ENCODE assay signal across 12 cellular contexts in the genomic region with DNA sequence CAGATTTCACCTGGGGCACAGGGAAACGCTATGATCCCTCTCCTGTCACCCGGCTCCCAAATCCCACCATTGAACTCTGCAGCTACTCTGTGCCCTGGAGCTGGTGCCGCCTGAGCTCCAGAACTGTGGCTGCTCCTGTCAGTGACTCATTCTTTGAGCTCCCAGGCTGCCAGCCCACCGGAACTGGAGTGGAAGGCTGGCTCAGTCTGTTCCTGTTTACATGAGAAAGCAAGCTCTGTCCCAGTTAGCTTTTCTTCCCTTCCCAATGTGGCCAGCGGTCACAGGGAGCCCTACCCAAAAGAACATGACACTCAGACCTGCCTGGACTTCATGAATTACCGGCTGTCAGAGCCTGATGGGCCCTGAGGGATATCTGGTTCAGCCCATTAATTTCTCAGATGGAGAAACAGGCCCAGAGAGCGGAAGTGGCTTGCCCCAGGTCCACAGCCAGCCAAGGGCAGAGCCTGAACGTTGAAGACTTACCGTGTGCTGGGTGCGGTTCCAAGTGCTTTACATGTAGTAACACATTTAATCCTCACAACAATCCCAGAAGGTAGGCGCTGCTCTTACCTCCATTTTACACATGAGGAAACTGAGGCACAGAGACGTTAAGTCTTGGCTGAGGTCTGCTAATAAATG. TPM values are rescaled to one million over a fixed set of nuclear protein-coding genes. Genes with fewer than 3 reads are reported as not detected.
DNase-seq lines count a peak whose midpoint lies in the region; ATAC-seq and TF ChIP-seq lines count a peak whose summit lies in the region.
"Had no signal": no experiment of that assay in that cellular context is flagged by ENCODE, and none has a peak within 500 bp of the region (broad histone marks: within the 10 kb centered on the region; RNA-seq: fewer than 3 reads in every experiment).

No MANE protein-coding gene starts in this region.

- CTCF ChIA-PET in SK-N-SH (lab: Yijun Ruan, JAX), result interaction anchor here (1.0 to 1.9 kb wide), 5 partner anchors 13 to 25 kb away, joined by 3 to 6 read pairs (median 5); no protein-coding TSS in a partner anchor

- no peaks in the 10 kb centered on the region for H4K20me1 ChIP-seq in SK-N-SH (ENCODE audit: insufficient read depth)

- TF ChIP-seq CTCF in SK-N-SH (IDR thresholded peaks at IDR 0.05) (no peak), fibroblast of villous mesenchyme (IDR thresholded peaks at IDR 0.05; ENCODE audit: insufficient read depth, low read depth, low read length) (no peak), glutamatergic neuron (IDR thresholded peaks at IDR 0.05; ENCODE audit: partially characterized antibody, unreplicated experiment) (no peak), GM13977 (IDR thresholded peaks at IDR 0.05; ENCODE audit: extremely low read depth, insufficient read depth, missing control alignments) (no peak)

- WGBS in SK-N-SH (ENCODE audit: low lambda C conversion rate), result 61% methylated on average over 9 of the region's 12 CpGs

- H3K9ac ChIP-seq in SK-N-SH, result peak overlapping the region; percentile 32; the same call in 1 of the 2 replicates
- H3K9ac ChIP-seq: parathyroid adenoma had no signal

- no peak overlapping the region for H3K27ac Mint-ChIP-seq in glutamatergic neuron (ENCODE audit: unreplicated experiment)

- peaks cover 5% of the 10 kb centered on the region for H3K36me3 Mint-ChIP-seq in glutamatergic neuron (ENCODE audit: unreplicated experiment)

- in situ Hi-C loops in GM13977 (cut with MboI; ENCODE audit: low pct_unique_long_range_greater_than_20kb, low sequenced_read_pairs, unreplicated experiment), result loop anchor here (25.0 kb wide), 1 partner anchor 212 kb away; a partner anchor contains a TSS

- H3K36me3 ChIP-seq in SK-N-SH (replicated peaks in 1 of 2; ENCODE audit: control insufficient read depth in 1 of 2, insufficient read depth in 2 of 2, low read length in 1 of 2), result no peaks in the 10 kb centered on the region
- H3K36me3 ChIP-seq: upper lobe of left lung had no signal

- H3K9me3 Mint-ChIP-seq in glutamatergic neuron (ENCODE audit: unreplicated experiment), result peaks cover 3% of the 10 kb centered on the region

- ATAC-seq in HG03175 (IDR thresholded peaks at IDR 0.05; ENCODE audit: unreplicated experiment), result no peak

- no peaks in the 10 kb centered on the region for H3K4me1 Mint-ChIP-seq in glutamatergic neuron (ENCODE audit: low read depth, unreplicated experiment)

- DNase-seq in GM04503 (ENCODE audit: low read depth) (peak; percentile 21), SK-N-SH (peak; percentile 38), fibroblast of villous mesenchyme (ENCODE audit: low read depth) (peak; percentile 62), posterior vena cava (ENCODE audit: low spot score) (peak; percentile 83), glutamatergic neuron (no peak), GM13977 (ENCODE audit: low spot score) (no peak)
- no peak for DNase-seq in stimulated activated naive CD4-positive, alpha-beta T cell treated with Interleukin-2 at 50 U/mL for 16 hours (lab: John Stamatoyannopoulos, UW)
- DNase-seq: upper lobe of left lung had no signal

- no peaks in the 10 kb centered on the region for H3K27me3 ChIP-seq in SK-N-SH (ENCODE audit: insufficient read depth)
- H3K27me3 ChIP-seq: upper lobe of left lung had no signal

- H3K4me3 Mint-ChIP-seq in glutamatergic neuron (ENCODE audit: unreplicated experiment), result no peak overlapping the region

- H3K4me3 ChIP-seq in SK-N-SH (ENCODE audit: low read depth in 2 of 2, low read length in 1 of 2) (no peak overlapping the region), fibroblast of villous mesenchyme (ENCODE audit: low read depth, low read length) (no peak overlapping the region)
- H3K4me3 ChIP-seq: upper lobe of left lung had no signal

- no peaks in the 10 kb centered on the region for H3K9me2 ChIP-seq in SK-N-SH

- TF ChIP-seq EP300 in SK-N-SH (IDR thresholded peaks at IDR 0.05; ENCODE audit: borderline replicate concordance in 1 of 2, low read depth in 1 of 2, low read length in 1 of 2), result no peak; a peak in 1 of 4 replicates

- H3K4me1 ChIP-seq in SK-N-SH (ENCODE audit: control insufficient read depth in 1 of 2, insufficient read depth in 2 of 2, low read depth in 1 of 2, low read length in 1 of 2), result peaks cover 5 to 9% of the 10 kb centered on the region in 2 experiments; a peak in 1 of 4 replicates
- H3K4me1 ChIP-seq: parathyroid adenoma, upper lobe of left lung had no signal

- POLR2A ChIA-PET in SK-N-SH (lab: Yijun Ruan, JAX), result no interaction called here

- H3K79me2 ChIP-seq in SK-N-SH (ENCODE audit: insufficient read depth), result no peaks in the 10 kb centered on the region
- H3K79me2 ChIP-seq: parathyroid adenoma had no signal

- H3K27me3 Mint-ChIP-seq in glutamatergic neuron (ENCODE audit: unreplicated experiment), result no peaks in the 10 kb centered on the region

- peak overlapping the region; percentile 48; the same call in 1 of the 2 replicates for H3K4me2 ChIP-seq in SK-N-SH

- no peaks in the 10 kb centered on the region for H3F3A ChIP-seq in SK-N-SH (replicated peaks; ENCODE audit: insufficient read depth)

- peak overlapping the region; percentile 90 for H2AFZ ChIP-seq in SK-N-SH (ENCODE audit: low read depth)
- H2AFZ ChIP-seq: parathyroid adenoma had no signal

- H3K9me3 ChIP-seq in SK-N-SH, result no peaks in the 10 kb centered on the region
- H3K9me3 ChIP-seq: upper lobe of left lung had no signal

- no peak for TF ChIP-seq RAD21 in SK-N-SH (IDR thresholded peaks at IDR 0.05; ENCODE audit: low read length)

- intact Hi-C loops in posterior vena cava (cut with DNase I), result no loop called here

- peak overlapping the region in 1 of 2 experiments; percentile 81; a peak in 2 of 4 replicates for H3K27ac ChIP-seq in SK-N-SH (ENCODE audit: low read depth in 2 of 2, low read length in 1 of 2)
- H3K27ac ChIP-seq: parathyroid adenoma, upper lobe of left lung had no signal

TF ChIP-seq in SK-N-SH, 30 proteins besides CTCF, POLR2A, EP300 and RAD21 (continues in another document):
- TF ChIP-seq, protein P1, sequence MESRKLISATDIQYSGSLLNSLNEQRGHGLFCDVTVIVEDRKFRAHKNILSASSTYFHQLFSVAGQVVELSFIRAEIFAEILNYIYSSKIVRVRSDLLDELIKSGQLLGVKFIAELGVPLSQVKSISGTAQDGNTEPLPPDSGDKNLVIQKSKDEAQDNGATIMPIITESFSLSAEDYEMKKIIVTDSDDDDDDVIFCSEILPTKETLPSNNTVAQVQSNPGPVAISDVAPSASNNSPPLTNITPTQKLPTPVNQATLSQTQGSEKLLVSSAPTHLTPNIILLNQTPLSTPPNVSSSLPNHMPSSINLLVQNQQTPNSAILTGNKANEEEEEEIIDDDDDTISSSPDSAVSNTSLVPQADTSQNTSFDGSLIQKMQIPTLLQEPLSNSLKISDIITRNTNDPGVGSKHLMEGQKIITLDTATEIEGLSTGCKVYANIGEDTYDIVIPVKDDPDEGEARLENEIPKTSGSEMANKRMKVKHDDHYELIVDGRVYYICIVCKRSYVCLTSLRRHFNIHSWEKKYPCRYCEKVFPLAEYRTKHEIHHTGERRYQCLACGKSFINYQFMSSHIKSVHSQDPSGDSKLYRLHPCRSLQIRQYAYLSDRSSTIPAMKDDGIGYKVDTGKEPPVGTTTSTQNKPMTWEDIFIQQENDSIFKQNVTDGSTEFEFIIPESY (IDR thresholded peaks at IDR 0.05; ENCODE audit: borderline replicate concordance, low read depth), result no peak
- TF ChIP-seq FOSL2 (IDR thresholded peaks at IDR 0.05; ENCODE audit: borderline replicate concordance, low read depth) (peak; percentile 90), FOXJ3 (CRISPR knock-in tag; IDR thresholded peaks at IDR 0.05) (no peak), POLR2AphosphoS5 (IDR thresholded peaks at IDR 0.05; ENCODE audit: low read depth, low read length) (peak; percentile 58; the same call in 1 of the 2 replicates), TEAD4 (IDR thresholded peaks at IDR 0.05; ENCODE audit: borderline replicate concordance, insufficient read depth) (no peak), GATA2 (CRISPR knock-in tag; IDR thresholded peaks at IDR 0.05) (no peak), RXRA (IDR thresholded peaks at IDR 0.05; ENCODE audit: borderline replicate concordance, low read depth) (no peak)
- TF ChIP-seq, protein P2, sequence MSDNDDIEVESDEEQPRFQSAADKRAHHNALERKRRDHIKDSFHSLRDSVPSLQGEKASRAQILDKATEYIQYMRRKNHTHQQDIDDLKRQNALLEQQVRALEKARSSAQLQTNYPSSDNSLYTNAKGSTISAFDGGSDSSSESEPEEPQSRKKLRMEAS (IDR thresholded peaks at IDR 0.05; ENCODE audit: low read depth), result peak; percentile 75
- TF ChIP-seq, protein P3, sequence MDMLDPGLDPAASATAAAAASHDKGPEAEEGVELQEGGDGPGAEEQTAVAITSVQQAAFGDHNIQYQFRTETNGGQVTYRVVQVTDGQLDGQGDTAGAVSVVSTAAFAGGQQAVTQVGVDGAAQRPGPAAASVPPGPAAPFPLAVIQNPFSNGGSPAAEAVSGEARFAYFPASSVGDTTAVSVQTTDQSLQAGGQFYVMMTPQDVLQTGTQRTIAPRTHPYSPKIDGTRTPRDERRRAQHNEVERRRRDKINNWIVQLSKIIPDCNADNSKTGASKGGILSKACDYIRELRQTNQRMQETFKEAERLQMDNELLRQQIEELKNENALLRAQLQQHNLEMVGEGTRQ (IDR thresholded peaks at IDR 0.05; ENCODE audit: borderline replicate concordance, low read depth, low read length), result no peak

RNA-seq across cellular contexts. Expression of a gene that starts 23.8 kb away (rescaled TPM):
- polyA plus RNA-seq in SK-N-SH (2012; rRNA removed), result 0.02 and 0.10 TPM in 2 replicates
- polyA plus RNA-seq in SK-N-SH (2012; cell fraction: cytosol; rRNA removed), result 0.01 and 0.14 TPM in 2 replicates
- polyA plus RNA-seq in SK-N-SH (2012; cell fraction: nucleus; rRNA removed), result 0.04 and 0.18 TPM in 2 replicates
- total RNA-seq in fibroblast of villous mesenchyme (under 0.01 and 1.3 TPM in 2 replicates), posterior vena cava (under 1 TPM in 1 of 2 donors, not detected in 1; 0.38 TPM), glutamatergic neuron (ENCODE audit: unreplicated experiment) (1.1 TPM)
- polyA plus RNA-seq: aorta had no signal

RNA-seq across cellular contexts. Expression of a gene that starts 41.8 kb away (rescaled TPM):
- not detected in 2 replicates for polyA plus RNA-seq in SK-N-SH (2012; rRNA removed)
- polyA plus RNA-seq in SK-N-SH (2012; cell fraction: cytosol; rRNA removed), result not detected in 2 replicates
- polyA plus RNA-seq in SK-N-SH (2012; cell fraction: nucleus; rRNA removed), result 0.01 and 0.02 TPM in 2 replicates
- total RNA-seq in fibroblast of villous mesenchyme (not detected in 2 replicates), posterior vena cava (1 to 10 TPM in 1 of 2 donors, under 1 TPM in 1; 0.93 to 2.7 TPM), glutamatergic neuron (ENCODE audit: unreplicated experiment) (25.8 TPM)
- total RNA-seq: T-helper 1 cell treated with Interleukin-12 subunit alpha and Interleukin-12 subunit beta and Interleukin-4 antibody, amounts not matched to agents 30 ng/mL and 1 ng/mL, for 36 hours had no signal
- polyA plus RNA-seq: aorta had no signal

RNA-seq across cellular contexts. Expression of a gene that starts 51.2 kb away (rescaled TPM):
- polyA plus RNA-seq in SK-N-SH (2012; rRNA removed), result 1.2 TPM in 2 replicates
- 0.86 and 1.1 TPM in 2 replicates for polyA plus RNA-seq in SK-N-SH (2012; cell fraction: cytosol; rRNA removed)
- 1.3 and 2.0 TPM in 2 replicates for polyA plus RNA-seq in SK-N-SH (2012; cell fraction: nucleus; rRNA removed)
- total RNA-seq in fibroblast of villous mesenchyme (0.32 and 0.43 TPM in 2 replicates), posterior vena cava (1 to 10 TPM; 2.2 to 4.0 TPM), glutamatergic neuron (ENCODE audit: unreplicated experiment) (5.4 TPM)

Comparison
In these comparisons a context has a peak if more than half of its experiments do, and no peak if none do; other contexts are left out.
1. DNase-seq: peak in GM04503 (single experiment), SK-N-SH (single experiment), fibroblast of villous mesenchyme (single experiment) and posterior vena cava (single experiment); none in glutamatergic neuron (single experiment), stimulated activated naive CD4-positive, alpha-beta T cell treated with Interleukin-2 at 50 U/mL for 16 hours (single experiment) and GM13977 (single experiment).